In genomic region chr6:108348655-108349349, GRCh38 we compare ENCODE assay signal across 9 cellular contexts. TPM values are rescaled to one million over a fixed set of nuclear protein-coding genes. Genes with fewer than 3 reads are reported as not detected.
A peak's percentile ranks its signal among the peaks of the same experiment; 100 is the strongest.
DNase-seq lines count a peak whose midpoint lies in the region; ATAC-seq and TF ChIP-seq lines count a peak whose summit lies in the region.
"Had no signal": no experiment of that assay in that cellular context is flagged by ENCODE, and none has a peak within 500 bp of the region (broad histone marks: within the 10 kb centered on the region; RNA-seq: fewer than 3 reads in every experiment).

No MANE protein-coding gene starts in this region.

- H3K27me3 ChIP-seq in upper lobe of left lung, result no peaks in the 10 kb centered on the region
- H3K27me3 ChIP-seq in CD4-positive, alpha-beta T cell (ENCODE audit: control insufficient read depth, insufficient read depth, low read length), result no peaks in the 10 kb centered on the region

- H3K27me3 Mint-ChIP-seq in CD4-positive, alpha-beta T cell, result no peaks in the 10 kb centered on the region

- H3K36me3 Mint-ChIP-seq in CD4-positive, alpha-beta T cell (ENCODE audit: low read depth), result peaks cover 13% of the 10 kb centered on the region

- no peaks in the 10 kb centered on the region for H3K9me3 Mint-ChIP-seq in CD4-positive, alpha-beta T cell

- DNase-seq in activated CD4-positive, CD25-positive, alpha-beta regulatory T cell treated with anti-CD3 and anti-CD28 coated beads, Interleukin-2, amount 50 U/mL, for 72 hours, result no peak
- DNase-seq in mucosa of descending colon (no peak), 8988T (no peak), upper lobe of left lung (no peak)
- DNase-seq in CD4-positive, alpha-beta T cell, result no peak
- DNase-seq: SHP77 had no signal

- POLR2A ChIA-PET in CD4-positive, alpha-beta T cell (lab: Charles Lee), result no interaction called here

- H3K4me3 ChIP-seq in mucosa of descending colon, result no peak overlapping the region
- H3K4me3 ChIP-seq in upper lobe of left lung, result no peak overlapping the region

- peak; percentile 81 to 82 for ATAC-seq in activated CD4-positive, CD25-positive, alpha-beta regulatory T cell treated with anti-CD3 and anti-CD28 coated beads, Interleukin-2, amount 50 U/mL, for 24 hours
- ATAC-seq in GM21717 (IDR thresholded peaks at IDR 0.05; ENCODE audit: unreplicated experiment), result peak; percentile 95
- ATAC-seq in HG03439 (IDR thresholded peaks at IDR 0.05; ENCODE audit: unreplicated experiment), result peak; percentile 95
- peak; percentile 53 for ATAC-seq in mucosa of descending colon
- ATAC-seq in upper lobe of left lung (ENCODE audit: low FRiP score in 2 of 2), result no peak
- no peak for ATAC-seq in CD4-positive, alpha-beta T cell (ENCODE audit: poor library complexity)

- CTCF ChIA-PET in CD4-positive, alpha-beta T cell (lab: Charles Lee), result no interaction called here

- intact Hi-C loops in mucosa of descending colon (cut with DNase I, micrococcal nuclease), result no loop called here
- intact Hi-C loops in CD4-positive, alpha-beta T cell (cut with DNase I, micrococcal nuclease), result no loop called here

- H3K4me3 Mint-ChIP-seq in CD4-positive, alpha-beta T cell, result no peak overlapping the region

- TF ChIP-seq EP300 in upper lobe of left lung (IDR thresholded peaks at IDR 0.05), result no peak

- H3K4me1 Mint-ChIP-seq in CD4-positive, alpha-beta T cell (ENCODE audit: low read depth), result no peaks in the 10 kb centered on the region

- no peak overlapping the region for H3K27ac ChIP-seq in upper lobe of left lung
- no peak overlapping the region for H3K27ac ChIP-seq in CD4-positive, alpha-beta T cell (ENCODE audit: low read depth, low read length)

- H3K36me3 ChIP-seq in mucosa of descending colon (ENCODE audit: low read depth) (no peaks in the 10 kb centered on the region), upper lobe of left lung (no peaks in the 10 kb centered on the region)

- H3K4me1 ChIP-seq in mucosa of descending colon (ENCODE audit: low read depth), result no peaks in the 10 kb centered on the region
- H3K4me1 ChIP-seq in upper lobe of left lung, result no peaks in the 10 kb centered on the region

- 76 to 86% methylated on average over 5 of the region's 5 CpGs for WGBS in upper lobe of left lung, 2 donors

- no peak for TF ChIP-seq POLR2A in upper lobe of left lung (IDR thresholded peaks at IDR 0.05)

- no peak overlapping the region for H3K27ac Mint-ChIP-seq in CD4-positive, alpha-beta T cell

- no peak for TF ChIP-seq CTCF in mucosa of descending colon (IDR thresholded peaks at IDR 0.05)
- TF ChIP-seq CTCF in upper lobe of left lung (IDR thresholded peaks at IDR 0.05), result no peak
- no peak for TF ChIP-seq CTCF in CD4-positive, alpha-beta T cell (IDR thresholded peaks at IDR 0.05)

- H3K9me3 ChIP-seq in mucosa of descending colon (no peaks in the 10 kb centered on the region), upper lobe of left lung (no peaks in the 10 kb centered on the region)
- no peaks in the 10 kb centered on the region for H3K9me3 ChIP-seq in CD4-positive, alpha-beta T cell (ENCODE audit: control insufficient read depth, low read length)

RNA-seq across cellular contexts. Expression of gene AFG1L, which starts 53.9 kb away (rescaled TPM):
- total RNA-seq in mucosa of descending colon (10 to 100 TPM in 2 of 3 donors, 1 to 10 TPM in 1; 8.4 to 11.7 (median 10.6) TPM), upper lobe of left lung (10 to 100 TPM in 1 of 6 donors, 1 to 10 TPM in 5; 2.6 to 19.9 (median 7.0) TPM)
- total RNA-seq in CD4-positive, alpha-beta T cell, result 1 to 10 TPM; 3.0 to 3.9 TPM

Comparison
In these comparisons a context has a peak if more than half of its experiments do, and no peak if none do; other contexts are left out.
1. ATAC-seq: peak in activated CD4-positive, CD25-positive, alpha-beta regulatory T cell treated with anti-CD3 and anti-CD28 coated beads, Interleukin-2, amount 50 U/mL, for 24 hours (2 of 2), GM21717 (single experiment), HG03439 (single experiment) and mucosa of descending colon (single experiment); none in upper lobe of left lung (0 of 2) and CD4-positive, alpha-beta T cell (single experiment).